In the genomic region with DNA sequence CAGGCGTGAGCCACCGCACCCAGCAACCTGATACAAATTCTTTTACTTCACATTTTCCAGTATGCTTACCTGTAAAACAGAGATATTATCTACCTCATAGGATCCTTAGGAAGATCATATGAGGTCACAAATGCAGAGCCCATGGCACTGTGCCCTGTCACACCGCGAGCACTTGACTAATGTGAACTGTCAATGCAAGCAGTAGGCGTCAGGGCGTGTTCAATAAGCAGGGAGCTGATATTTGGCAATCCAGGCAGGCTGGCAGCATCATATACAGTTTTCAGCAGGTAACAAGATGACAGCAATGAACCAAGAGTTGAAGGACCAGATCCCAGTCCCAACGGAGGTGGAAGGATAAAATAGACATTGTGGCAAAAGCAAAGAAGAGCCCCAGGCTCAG, we compare ENCODE assay signal across 2 cellular contexts.
TF ChIP-seq lines count a peak whose summit lies in the region.

No MANE protein-coding gene starts in this region.

TF ChIP-seq in GM23338, 12 proteins besides CTCF, POLR2A, EP300 and RAD21 (continued from another document):
- TF ChIP-seq, protein P1, sequence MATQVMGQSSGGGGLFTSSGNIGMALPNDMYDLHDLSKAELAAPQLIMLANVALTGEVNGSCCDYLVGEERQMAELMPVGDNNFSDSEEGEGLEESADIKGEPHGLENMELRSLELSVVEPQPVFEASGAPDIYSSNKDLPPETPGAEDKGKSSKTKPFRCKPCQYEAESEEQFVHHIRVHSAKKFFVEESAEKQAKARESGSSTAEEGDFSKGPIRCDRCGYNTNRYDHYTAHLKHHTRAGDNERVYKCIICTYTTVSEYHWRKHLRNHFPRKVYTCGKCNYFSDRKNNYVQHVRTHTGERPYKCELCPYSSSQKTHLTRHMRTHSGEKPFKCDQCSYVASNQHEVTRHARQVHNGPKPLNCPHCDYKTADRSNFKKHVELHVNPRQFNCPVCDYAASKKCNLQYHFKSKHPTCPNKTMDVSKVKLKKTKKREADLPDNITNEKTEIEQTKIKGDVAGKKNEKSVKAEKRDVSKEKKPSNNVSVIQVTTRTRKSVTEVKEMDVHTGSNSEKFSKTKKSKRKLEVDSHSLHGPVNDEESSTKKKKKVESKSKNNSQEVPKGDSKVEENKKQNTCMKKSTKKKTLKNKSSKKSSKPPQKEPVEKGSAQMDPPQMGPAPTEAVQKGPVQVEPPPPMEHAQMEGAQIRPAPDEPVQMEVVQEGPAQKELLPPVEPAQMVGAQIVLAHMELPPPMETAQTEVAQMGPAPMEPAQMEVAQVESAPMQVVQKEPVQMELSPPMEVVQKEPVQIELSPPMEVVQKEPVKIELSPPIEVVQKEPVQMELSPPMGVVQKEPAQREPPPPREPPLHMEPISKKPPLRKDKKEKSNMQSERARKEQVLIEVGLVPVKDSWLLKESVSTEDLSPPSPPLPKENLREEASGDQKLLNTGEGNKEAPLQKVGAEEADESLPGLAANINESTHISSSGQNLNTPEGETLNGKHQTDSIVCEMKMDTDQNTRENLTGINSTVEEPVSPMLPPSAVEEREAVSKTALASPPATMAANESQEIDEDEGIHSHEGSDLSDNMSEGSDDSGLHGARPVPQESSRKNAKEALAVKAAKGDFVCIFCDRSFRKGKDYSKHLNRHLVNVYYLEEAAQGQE (IDR thresholded peaks at IDR 0.05; ENCODE audit: unreplicated experiment), result no peak
- TF ChIP-seq, protein P2, sequence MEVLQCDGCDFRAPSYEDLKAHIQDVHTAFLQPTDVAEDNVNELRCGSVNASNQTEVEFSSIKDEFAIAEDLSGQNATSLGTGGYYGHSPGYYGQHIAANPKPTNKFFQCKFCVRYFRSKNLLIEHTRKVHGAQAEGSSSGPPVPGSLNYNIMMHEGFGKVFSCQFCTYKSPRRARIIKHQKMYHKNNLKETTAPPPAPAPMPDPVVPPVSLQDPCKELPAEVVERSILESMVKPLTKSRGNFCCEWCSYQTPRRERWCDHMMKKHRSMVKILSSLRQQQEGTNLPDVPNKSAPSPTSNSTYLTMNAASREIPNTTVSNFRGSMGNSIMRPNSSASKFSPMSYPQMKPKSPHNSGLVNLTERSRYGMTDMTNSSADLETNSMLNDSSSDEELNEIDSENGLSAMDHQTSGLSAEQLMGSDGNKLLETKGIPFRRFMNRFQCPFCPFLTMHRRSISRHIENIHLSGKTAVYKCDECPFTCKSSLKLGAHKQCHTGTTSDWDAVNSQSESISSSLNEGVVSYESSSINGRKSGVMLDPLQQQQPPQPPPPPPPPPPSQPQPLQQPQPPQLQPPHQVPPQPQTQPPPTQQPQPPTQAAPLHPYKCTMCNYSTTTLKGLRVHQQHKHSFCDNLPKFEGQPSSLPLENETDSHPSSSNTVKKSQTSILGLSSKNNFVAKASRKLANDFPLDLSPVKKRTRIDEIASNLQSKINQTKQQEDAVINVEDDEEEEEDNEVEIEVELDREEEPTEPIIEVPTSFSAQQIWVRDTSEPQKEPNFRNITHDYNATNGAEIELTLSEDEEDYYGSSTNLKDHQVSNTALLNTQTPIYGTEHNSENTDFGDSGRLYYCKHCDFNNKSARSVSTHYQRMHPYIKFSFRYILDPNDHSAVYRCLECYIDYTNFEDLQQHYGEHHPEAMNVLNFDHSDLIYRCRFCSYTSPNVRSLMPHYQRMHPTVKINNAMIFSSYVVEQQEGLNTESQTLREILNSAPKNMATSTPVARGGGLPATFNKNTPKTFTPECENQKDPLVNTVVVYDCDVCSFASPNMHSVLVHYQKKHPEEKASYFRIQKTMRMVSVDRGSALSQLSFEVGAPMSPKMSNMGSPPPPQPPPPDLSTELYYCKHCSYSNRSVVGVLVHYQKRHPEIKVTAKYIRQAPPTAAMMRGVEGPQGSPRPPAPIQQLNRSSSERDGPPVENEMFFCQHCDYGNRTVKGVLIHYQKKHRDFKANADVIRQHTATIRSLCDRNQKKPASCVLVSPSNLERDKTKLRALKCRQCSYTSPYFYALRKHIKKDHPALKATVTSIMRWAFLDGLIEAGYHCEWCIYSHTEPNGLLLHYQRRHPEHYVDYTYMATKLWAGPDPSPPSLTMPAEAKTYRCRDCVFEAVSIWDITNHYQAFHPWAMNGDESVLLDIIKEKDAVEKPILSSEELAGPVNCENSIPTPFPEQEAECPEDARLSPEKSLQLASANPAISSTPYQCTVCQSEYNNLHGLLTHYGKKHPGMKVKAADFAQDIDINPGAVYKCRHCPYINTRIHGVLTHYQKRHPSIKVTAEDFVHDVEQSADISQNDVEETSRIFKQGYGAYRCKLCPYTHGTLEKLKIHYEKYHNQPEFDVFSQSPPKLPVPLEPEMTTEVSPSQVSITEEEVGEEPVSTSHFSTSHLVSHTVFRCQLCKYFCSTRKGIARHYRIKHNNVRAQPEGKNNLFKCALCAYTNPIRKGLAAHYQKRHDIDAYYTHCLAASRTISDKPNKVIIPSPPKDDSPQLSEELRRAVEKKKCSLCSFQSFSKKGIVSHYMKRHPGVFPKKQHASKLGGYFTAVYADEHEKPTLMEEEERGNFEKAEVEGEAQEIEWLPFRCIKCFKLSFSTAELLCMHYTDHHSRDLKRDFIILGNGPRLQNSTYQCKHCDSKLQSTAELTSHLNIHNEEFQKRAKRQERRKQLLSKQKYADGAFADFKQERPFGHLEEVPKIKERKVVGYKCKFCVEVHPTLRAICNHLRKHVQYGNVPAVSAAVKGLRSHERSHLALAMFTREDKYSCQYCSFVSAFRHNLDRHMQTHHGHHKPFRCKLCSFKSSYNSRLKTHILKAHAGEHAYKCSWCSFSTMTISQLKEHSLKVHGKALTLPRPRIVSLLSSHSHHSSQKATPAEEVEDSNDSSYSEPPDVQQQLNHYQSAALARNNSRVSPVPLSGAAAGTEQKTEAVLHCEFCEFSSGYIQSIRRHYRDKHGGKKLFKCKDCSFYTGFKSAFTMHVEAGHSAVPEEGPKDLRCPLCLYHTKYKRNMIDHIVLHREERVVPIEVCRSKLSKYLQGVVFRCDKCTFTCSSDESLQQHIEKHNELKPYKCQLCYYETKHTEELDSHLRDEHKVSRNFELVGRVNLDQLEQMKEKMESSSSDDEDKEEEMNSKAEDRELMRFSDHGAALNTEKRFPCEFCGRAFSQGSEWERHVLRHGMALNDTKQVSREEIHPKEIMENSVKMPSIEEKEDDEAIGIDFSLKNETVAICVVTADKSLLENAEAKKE (CRISPR knock-in tag; IDR thresholded peaks at IDR 0.05), result no peak
- TF ChIP-seq JUNB (IDR thresholded peaks at IDR 0.05; ENCODE audit: unreplicated experiment), result no peak
- no peak for TF ChIP-seq NANOG (IDR thresholded peaks at IDR 0.05; ENCODE audit: borderline replicate concordance)
- TF ChIP-seq ZNF331 (CRISPR knock-in tag; IDR thresholded peaks at IDR 0.05; ENCODE audit: low read depth), result no peak
- no peak for TF ChIP-seq CREB1 (CRISPR knock-in tag; IDR thresholded peaks at IDR 0.05; ENCODE audit: low read depth)
- no peak for TF ChIP-seq EZH2phosphoT487 (IDR thresholded peaks at IDR 0.05; ENCODE audit: unreplicated experiment)
- no peak for TF ChIP-seq STAT1 (IDR thresholded peaks at IDR 0.05; ENCODE audit: unreplicated experiment)
- no peak for TF ChIP-seq EZH2 (IDR thresholded peaks at IDR 0.05; ENCODE audit: low read depth, unreplicated experiment)
- TF ChIP-seq, protein P3, sequence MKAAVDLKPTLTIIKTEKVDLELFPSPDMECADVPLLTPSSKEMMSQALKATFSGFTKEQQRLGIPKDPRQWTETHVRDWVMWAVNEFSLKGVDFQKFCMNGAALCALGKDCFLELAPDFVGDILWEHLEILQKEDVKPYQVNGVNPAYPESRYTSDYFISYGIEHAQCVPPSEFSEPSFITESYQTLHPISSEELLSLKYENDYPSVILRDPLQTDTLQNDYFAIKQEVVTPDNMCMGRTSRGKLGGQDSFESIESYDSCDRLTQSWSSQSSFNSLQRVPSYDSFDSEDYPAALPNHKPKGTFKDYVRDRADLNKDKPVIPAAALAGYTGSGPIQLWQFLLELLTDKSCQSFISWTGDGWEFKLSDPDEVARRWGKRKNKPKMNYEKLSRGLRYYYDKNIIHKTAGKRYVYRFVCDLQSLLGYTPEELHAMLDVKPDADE (IDR thresholded peaks at IDR 0.05), result no peak

TF ChIP-seq in K562, 482 proteins besides CTCF, POLR2A, EP300 and RAD21 (continued from another document):
- TF ChIP-seq, protein P4, sequence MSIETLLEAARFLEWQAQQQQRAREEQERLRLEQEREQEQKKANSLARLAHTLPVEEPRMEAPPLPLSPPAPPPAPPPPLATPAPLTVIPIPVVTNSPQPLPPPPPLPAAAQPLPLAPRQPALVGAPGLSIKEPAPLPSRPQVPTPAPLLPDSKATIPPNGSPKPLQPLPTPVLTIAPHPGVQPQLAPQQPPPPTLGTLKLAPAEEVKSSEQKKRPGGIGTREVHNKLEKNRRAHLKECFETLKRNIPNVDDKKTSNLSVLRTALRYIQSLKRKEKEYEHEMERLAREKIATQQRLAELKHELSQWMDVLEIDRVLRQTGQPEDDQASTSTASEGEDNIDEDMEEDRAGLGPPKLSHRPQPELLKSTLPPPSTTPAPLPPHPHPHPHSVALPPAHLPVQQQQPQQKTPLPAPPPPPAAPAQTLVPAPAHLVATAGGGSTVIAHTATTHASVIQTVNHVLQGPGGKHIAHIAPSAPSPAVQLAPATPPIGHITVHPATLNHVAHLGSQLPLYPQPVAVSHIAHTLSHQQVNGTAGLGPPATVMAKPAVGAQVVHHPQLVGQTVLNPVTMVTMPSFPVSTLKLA (conservative IDR thresholded peaks at IDR 0.05), result no peak
TF ChIP-seq in K562: peak in this region for 1.
